ENCODE assay signal across 8 cellular contexts in genomic region chr14:41604793-41605534, GRCh38. TPM values are rescaled to one million over a fixed set of nuclear protein-coding genes. Genes with fewer than 3 reads are reported as not detected.
DNase-seq lines count a peak whose midpoint lies in the region; ATAC-seq, FAIRE-seq and TF ChIP-seq lines count a peak whose summit lies in the region.

No MANE protein-coding gene starts in this region.

- peak overlapping the region; percentile 17 for H2AFZ ChIP-seq in HepG2 (ENCODE audit: low read length)
- no peak overlapping the region for H2AFZ ChIP-seq in PC-3 (ENCODE audit: low read length)

- H4K20me1 ChIP-seq in HepG2 (ENCODE audit: insufficient read depth, low read length), result no peaks in the 10 kb centered on the region
- no peaks in the 10 kb centered on the region for H4K20me1 ChIP-seq in PC-3 (ENCODE audit: low read length)

- intact Hi-C loops in A673 (cut with micrococcal nuclease; ENCODE audit: unreplicated experiment), result loop anchor here (5.0 to 10.0 kb wide), 5 partner anchors 62 to 1190 kb away; no protein-coding TSS in a partner anchor
- intact Hi-C loops in HepG2 (cut with micrococcal nuclease; ENCODE audit: unreplicated experiment), result no loop called here
- intact Hi-C loops in PC-3 (cut with micrococcal nuclease), result loop anchor here (5.0 kb wide), 2 partner anchors 662 to 1618 kb away; no protein-coding TSS in a partner anchor

- DNase-seq in A673 (ENCODE audit: low spot score) (peak; percentile 92), NCI-H146 (lab: John Stamatoyannopoulos, UW) (peak; percentile 80), caudate nucleus (lab: John Stamatoyannopoulos, UW) (peak in 19 of 61 donors; percentile 17 to 77 (median 51)), HepG2 (ENCODE audit: low spot score) (no peak), thoracic aorta (ENCODE audit: low spot score) (no peak), PC-3 (no peak)

- TF ChIP-seq EP300 in HepG2 (IDR thresholded peaks at IDR 0.05; ENCODE audit: low read depth in 2 of 2, low read length in 2 of 2) (no peak), HepG2 (CRISPR knock-in tag; IDR thresholded peaks at IDR 0.05; ENCODE audit: borderline replicate concordance) (no peak)

- H3K79me2 ChIP-seq in HepG2 (ENCODE audit: insufficient read depth, low read length), result no peaks in the 10 kb centered on the region
- H3K79me2 ChIP-seq in PC-3 (ENCODE audit: low read length), result no peaks in the 10 kb centered on the region

- H3K9ac ChIP-seq in HepG2 (ENCODE audit: insufficient read depth, low read depth, low read length) (no peak overlapping the region), PC-3 (ENCODE audit: low read length) (no peak overlapping the region)

- H3F3A ChIP-seq in PC-3 (ENCODE audit: low read length, unreplicated experiment), result no peaks in the 10 kb centered on the region

- TF ChIP-seq POLR2A in HepG2 (IDR thresholded peaks at IDR 0.05; ENCODE audit: insufficient read depth in 1 of 2, low read depth in 2 of 2, low read length in 2 of 2), result no peak

- H3K36me3 ChIP-seq in A673 (ENCODE audit: insufficient read depth, low read length, poor library complexity, severe bottlenecking) (no peaks in the 10 kb centered on the region), HepG2 (replicated peaks in 1 of 2; ENCODE audit: control insufficient read depth in 1 of 2, insufficient read depth in 2 of 2, low read length in 2 of 2) (no peaks in the 10 kb centered on the region), thoracic aorta (no peaks in the 10 kb centered on the region), PC-3 (ENCODE audit: low read depth, low read length) (no peaks in the 10 kb centered on the region)

- CTCF ChIA-PET in A673 (lab: Charles Lee), result no interaction called here
- CTCF ChIA-PET in HepG2 (lab: Yijun Ruan, JAX; ENCODE audit: low intra/inter-chr PET ratio, low total read pairs), result no interaction called here
- CTCF ChIA-PET in PC-3 (lab: Charles Lee), result no interaction called here

- no peak for FAIRE-seq in HepG2 (lab: Jason Lieb, UNC)

- in situ Hi-C loops in HepG2 (cut with HindIII; ENCODE audit: extremely low pct_ligation_motif_present, low pct_unique_long_range_greater_than_20kb), result no loop called here

- WGBS in HepG2 (ENCODE audit: low lambda C conversion rate), result 7% methylated on average over 29 of the region's 29 CpGs

- H3K4me2 ChIP-seq in HepG2 (ENCODE audit: low read depth, low read length) (peak overlapping the region; percentile 23), PC-3 (ENCODE audit: low read length) (no peak overlapping the region)

- H3K9me2 ChIP-seq in PC-3 (replicated peaks; ENCODE audit: low read length), result no peaks in the 10 kb centered on the region

- peak; percentile 63 for ATAC-seq in HepG2
- ATAC-seq in thoracic aorta (ENCODE audit: insufficient number of reproducible peaks, low FRiP score, low read depth), result no peak
- ATAC-seq in HG03095 (IDR thresholded peaks at IDR 0.05; ENCODE audit: unreplicated experiment), result no peak
- no peak for ATAC-seq in PC-3
- ATAC-seq in HG02763 (IDR thresholded peaks at IDR 0.05; ENCODE audit: unreplicated experiment), result no peak

- H3K4me3 ChIP-seq in A673 (ENCODE audit: low read depth, low read length, poor library complexity, severe bottlenecking), result peak overlapping the region; percentile 79
- H3K4me3 ChIP-seq in HepG2 (replicated peaks in 1 of 3; ENCODE audit: insufficient read depth in 1 of 3, low read depth in 2 of 3, low read length in 3 of 3), result peak overlapping the region in 2 of 3 experiments; percentile 8 to 18; a peak in 1 of 6 replicates
- H3K4me3 ChIP-seq in thoracic aorta, result peak overlapping the region; percentile 71
- no peak overlapping the region for H3K4me3 ChIP-seq in PC-3 (ENCODE audit: low read length)

- no peaks in the 10 kb centered on the region for H3K27me3 ChIP-seq in A673 (replicated peaks; ENCODE audit: insufficient read depth, low read depth, low read length, poor library complexity)
- peaks cover 12 to 60% of the 10 kb centered on the region in 2 experiments for H3K27me3 ChIP-seq in HepG2 (ENCODE audit: control insufficient read depth in 1 of 2, insufficient read depth in 2 of 2, low read length in 2 of 2)
- peaks cover 6% of the 10 kb centered on the region for H3K27me3 ChIP-seq in thoracic aorta (replicated peaks; ENCODE audit: insufficient read depth)
- H3K27me3 ChIP-seq in PC-3 (ENCODE audit: low read length), result peaks cover 67% of the 10 kb centered on the region

- BruUV-seq in A673 (replicated peaks; lab: Mats Ljungman, UMichigan) (no TSS peak), HepG2 (replicated peaks; lab: Mats Ljungman, UMichigan) (no TSS peak), PC-3 (replicated peaks; lab: Mats Ljungman, UMichigan) (no TSS peak)

- H3K4me1 ChIP-seq in A673 (ENCODE audit: insufficient read depth, low read length, poor library complexity, severe bottlenecking), result peaks cover 8% of the 10 kb centered on the region
- H3K4me1 ChIP-seq in HepG2 (ENCODE audit: insufficient read depth, low read length), result peaks cover 17% of the 10 kb centered on the region
- peaks cover 10 to 40% of the 10 kb centered on the region in 2 donors for H3K4me1 ChIP-seq in thoracic aorta (ENCODE audit: control insufficient read depth in 1 of 2, low read depth in 2 of 2)
- no peaks in the 10 kb centered on the region for H3K4me1 ChIP-seq in PC-3 (ENCODE audit: insufficient read depth, low read length)

- POLR2A ChIA-PET in A673 (lab: Charles Lee; ENCODE audit: low non-redundant PET) (no interaction called here), HepG2 (lab: Yijun Ruan, JAX) (no interaction called here), PC-3 (lab: Charles Lee; ENCODE audit: unreplicated experiment) (no interaction called here)

- H3K27ac ChIP-seq in A673 (ENCODE audit: low read depth, low read length, poor library complexity, severe bottlenecking) (peak overlapping the region; percentile 84), caudate nucleus (ENCODE audit: low read depth, low read length) (peak overlapping the region; percentile 58), HepG2 (ENCODE audit: extremely low read length, insufficient read depth, low read length) (no peak overlapping the region), thoracic aorta (peak overlapping the region in 1 of 2 donors; percentile 50), PC-3 (ENCODE audit: low read length) (no peak overlapping the region)

- no peak for TF ChIP-seq RAD21 in HepG2 (CRISPR knock-in tag; IDR thresholded peaks at IDR 0.05)

- no peak for TF ChIP-seq CTCF in A673 (conservative IDR thresholded peaks at IDR 0.05; ENCODE audit: low read depth, low read length)
- no peak for TF ChIP-seq CTCF in HepG2 (CRISPR knock-in tag; IDR thresholded peaks at IDR 0.05)
- TF ChIP-seq CTCF in thoracic aorta (IDR thresholded peaks at IDR 0.05), result no peak
- no peak for TF ChIP-seq CTCF in PC-3 (conservative IDR thresholded peaks at IDR 0.05; ENCODE audit: low read depth, low read length)

- H3K9me3 ChIP-seq in A673 (ENCODE audit: low read depth, low read length, poor library complexity, severe bottlenecking) (no peaks in the 10 kb centered on the region), HepG2 (ENCODE audit: low read length) (no peaks in the 10 kb centered on the region), thoracic aorta (no peaks in the 10 kb centered on the region), PC-3 (ENCODE audit: low read length) (no peaks in the 10 kb centered on the region)

TF ChIP-seq in HepG2, 621 proteins besides CTCF, POLR2A, EP300 and RAD21 (continues in another document):
- no peak for TF ChIP-seq TARDBP (CRISPR knock-in tag; IDR thresholded peaks at IDR 0.05)
- TF ChIP-seq ELF3 (CRISPR knock-in tag; IDR thresholded peaks at IDR 0.05), result no peak
- TF ChIP-seq ZNF296 (CRISPR knock-in tag; conservative IDR thresholded peaks at IDR 0.05), result 0 out of 2 replicates have a peak, but pooled peaks have one; percentile 38
- no peak for TF ChIP-seq SMARCE1 (IDR thresholded peaks at IDR 0.05; ENCODE audit: borderline replicate concordance)
- no peak for TF ChIP-seq ZNF652 (CRISPR knock-in tag; IDR thresholded peaks at IDR 0.05; ENCODE audit: borderline replicate concordance, low read depth)
- TF ChIP-seq KLF12 (CRISPR knock-in tag; IDR thresholded peaks at IDR 0.05; ENCODE audit: borderline replicate concordance), result no peak
- TF ChIP-seq ZMYM2 (CRISPR knock-in tag; IDR thresholded peaks at IDR 0.05), result 0 out of 2 replicates have a peak, but pooled peaks have one; percentile 10

RNA-seq across cellular contexts. Expression of gene LRFN5, which starts 1.7 kb away (rescaled TPM):
- 43.0 and 51.3 TPM in 2 replicates for total RNA-seq in A673 (2021)
- not detected in 2 replicates for total RNA-seq in HepG2 (2016; rRNA removed; fragmentation: Illumina TruSeq; extraction: Trizol)
- not detected in 2 replicates for total RNA-seq in HepG2 (2016; cell fraction: cytosol; rRNA removed; fragmentation: Illumina TruSeq; extraction: Trizol; ENCODE audit: low read depth)
- total RNA-seq in HepG2 (2016; cell fraction: insoluble cytoplasmic fraction; rRNA removed; fragmentation: Illumina TruSeq; extraction: Trizol), result not detected in 2 replicates
- total RNA-seq in HepG2 (2016; cell fraction: membrane; rRNA removed; fragmentation: Illumina TruSeq; extraction: Trizol), result not detected in 2 replicates
- not detected in 2 replicates for total RNA-seq in HepG2 (2016; cell fraction: nucleus; rRNA removed; fragmentation: Illumina TruSeq; extraction: Trizol)
- not detected in 2 replicates for polyA plus RNA-seq in HepG2 (2011; rRNA removed)
- polyA plus RNA-seq in HepG2 (2011; cell fraction: cytosol; rRNA removed), result not detected in 2 replicates
- not detected in 2 replicates for polyA plus RNA-seq in HepG2 (2011; cell fraction: nucleus; rRNA removed)
- not detected in 2 replicates for polyA plus RNA-seq in HepG2 (2012)
- polyA plus RNA-seq in HepG2 (2016; cell fraction: cytosol; fragmentation: Illumina TruSeq; extraction: Trizol; ENCODE audit: low read depth), result not detected in 2 replicates
- polyA plus RNA-seq in HepG2 (2016; cell fraction: insoluble cytoplasmic fraction; fragmentation: Illumina TruSeq; extraction: Trizol; ENCODE audit: low read depth), result not detected in 2 replicates
- polyA plus RNA-seq in HepG2 (2016; cell fraction: membrane; fragmentation: Illumina TruSeq; extraction: Trizol; ENCODE audit: low read depth), result not detected in 2 replicates
- polyA plus RNA-seq in HepG2 (2016; cell fraction: nucleus; fragmentation: Illumina TruSeq; extraction: Trizol; ENCODE audit: insufficient read depth, low read depth), result not detected in 2 replicates
- not detected in 2 replicates for polyA minus RNA-seq in HepG2 (2011; rRNA and poly(A)+ RNA removed; ENCODE audit: low replicate concordance)
- polyA minus RNA-seq in HepG2 (2011; cell fraction: cytosol; rRNA and poly(A)+ RNA removed), result not detected in 2 replicates
- polyA minus RNA-seq in HepG2 (2011; cell fraction: nucleus; rRNA and poly(A)+ RNA removed), result not detected in 2 replicates
- total RNA-seq in thoracic aorta, result 1 to 10 TPM in 1 of 2 donors, under 1 TPM in 1; 0.41 to 4.7 TPM
- not detected in 2 replicates for total RNA-seq in PC-3 (2014; rRNA removed)

Comparison
In these comparisons a context has a peak if more than half of its experiments do, and no peak if none do; other contexts are left out.
1. DNase-seq: peak in A673 (single experiment) and NCI-H146 (single experiment); none in HepG2 (single experiment), thoracic aorta (single experiment) and PC-3 (single experiment).
2. H3K27ac ChIP-seq: peak in A673 (single experiment) and caudate nucleus (single experiment); none in HepG2 (single experiment) and PC-3 (single experiment).